14 cellular contexts compared by ENCODE assay signal in the genomic region with DNA sequence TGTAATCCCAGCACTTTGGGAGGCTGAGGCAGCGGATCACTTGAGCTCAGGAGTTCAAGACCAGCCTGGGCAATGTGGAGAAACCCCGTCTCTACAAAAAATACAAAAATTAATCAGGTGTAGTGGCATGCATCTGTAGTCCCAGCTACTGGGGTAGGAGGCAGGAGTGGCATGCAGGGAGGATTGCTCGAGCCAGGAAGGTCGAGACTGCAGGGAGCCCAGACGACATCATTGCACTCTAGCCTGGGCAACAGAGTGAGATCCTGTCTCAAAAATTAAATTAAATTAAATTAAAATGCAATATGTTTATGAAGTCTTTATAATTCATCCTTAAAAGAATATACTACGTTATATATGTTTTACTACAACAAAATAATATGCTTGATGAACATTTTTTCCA. TPM values are rescaled to one million over a fixed set of nuclear protein-coding genes. Genes with fewer than 3 reads are reported as not detected.
DNase-seq lines count a peak whose midpoint lies in the region; ATAC-seq and TF ChIP-seq lines count a peak whose summit lies in the region.
"Had no signal": no experiment of that assay in that cellular context is flagged by ENCODE, and none has a peak within 500 bp of the region (broad histone marks: within the 10 kb centered on the region; RNA-seq: fewer than 3 reads in every experiment).

No MANE protein-coding gene starts in this region.

- H4K8ac ChIP-seq in H9 (replicated peaks; ENCODE audit: insufficient read length, low read depth, low read length) = no peak overlapping the region

- H4K91ac ChIP-seq in H9 (ENCODE audit: insufficient read length, low read depth, low read length) = no peak overlapping the region

- H3K9me3 Mint-ChIP-seq in H9 (no peaks in the 10 kb centered on the region), WTC11 (peaks cover 3% of the 10 kb centered on the region; the same call in 1 of the 2 replicates), endodermal cell (no peaks in the 10 kb centered on the region), neural progenitor cell (peaks cover 7% of the 10 kb centered on the region)

- H2BK5ac ChIP-seq in H9 (ENCODE audit: insufficient read length, low read length) = no peak overlapping the region

- H3K9ac ChIP-seq in H9 (ENCODE audit: extremely low read depth, insufficient read length, low read length) (no peak overlapping the region), endodermal cell (ENCODE audit: extremely low read depth, low read length, poor library complexity, severe bottlenecking) (no peak overlapping the region), neural progenitor cell (no peak overlapping the region)

- WGBS in H9 (ENCODE audit: extremely low coverage, insufficient read length, low lambda C conversion rate) = no CpG with 5 or more reads among the region's 6 CpGs
- 97 to 100% methylated on average over 1 to 6 of the region's 6 CpGs for WGBS in endodermal cell (ENCODE audit: insufficient coverage in 1 of 2, insufficient read length in 1 of 2), 2 experiments
- WGBS in aorta, 2 donors = 89 to 96% methylated on average over 6 of the region's 6 CpGs

- H3K27ac ChIP-seq in H9 (ENCODE audit: insufficient read length, low read depth, low read length) = no peak overlapping the region
- no peak overlapping the region for H3K27ac ChIP-seq in endodermal cell (ENCODE audit: low read depth, low read length)
- peak overlapping the region; percentile 95 for H3K27ac ChIP-seq in neural progenitor cell
- H3K27ac ChIP-seq in aorta (ENCODE audit: low read depth in 1 of 2, low read length in 2 of 2) = no peak overlapping the region

- H3T11ph ChIP-seq in H9 (ENCODE audit: low read length) = no peak overlapping the region

- peaks cover 56 to 58% of the 10 kb centered on the region in 2 experiments for H3K4me1 Mint-ChIP-seq in H9
- peaks cover 69% of the 10 kb centered on the region for H3K4me1 Mint-ChIP-seq in WTC11
- H3K4me1 Mint-ChIP-seq in endodermal cell = peaks cover 36% of the 10 kb centered on the region
- peaks cover 50% of the 10 kb centered on the region for H3K4me1 Mint-ChIP-seq in neural progenitor cell

- H3K9me3 ChIP-seq in H9 (ENCODE audit: control insufficient read depth, low read depth, low read length) (no peaks in the 10 kb centered on the region), endodermal cell (ENCODE audit: control insufficient read depth, low read length) (no peaks in the 10 kb centered on the region), neural progenitor cell (ENCODE audit: low read depth) (no peaks in the 10 kb centered on the region), aorta (ENCODE audit: control insufficient read depth, low read length) (no peaks in the 10 kb centered on the region)

- H3K27me3 Mint-ChIP-seq in H9 (ENCODE audit: low read depth) = no peaks in the 10 kb centered on the region
- no peaks in the 10 kb centered on the region for H3K27me3 Mint-ChIP-seq in WTC11 (ENCODE audit: low read depth)
- no peaks in the 10 kb centered on the region for H3K27me3 Mint-ChIP-seq in endodermal cell (ENCODE audit: insufficient read depth)
- no peaks in the 10 kb centered on the region for H3K27me3 Mint-ChIP-seq in neural progenitor cell (ENCODE audit: insufficient read depth, low read depth)

- no peak overlapping the region for H3K18ac ChIP-seq in H9 (ENCODE audit: insufficient read length, low read depth, low read length)

- H4K5ac ChIP-seq in H9 (ENCODE audit: insufficient read length, low read depth, low read length) = no peak overlapping the region

- H3K23ac ChIP-seq in H9 (ENCODE audit: insufficient read length, low read depth, low read length) = no peak overlapping the region

- H4K20me1 ChIP-seq in H9 (ENCODE audit: control insufficient read depth, insufficient read depth, insufficient read length) = no peaks in the 10 kb centered on the region
- H4K20me1 ChIP-seq in neural progenitor cell (ENCODE audit: low read depth) = no peaks in the 10 kb centered on the region

- H3K79me2 ChIP-seq in H9 (ENCODE audit: insufficient read depth, low read length) (peaks cover 14% of the 10 kb centered on the region), neural progenitor cell (ENCODE audit: low read depth) (peaks cover 93% of the 10 kb centered on the region)

- no peak overlapping the region for H2AK5ac ChIP-seq in H9 (ENCODE audit: insufficient read length, low read length)

- H3K4me1 ChIP-seq in H9 (ENCODE audit: insufficient read depth, low read length) = peaks cover 10% of the 10 kb centered on the region; the same call in 1 of the 2 replicates
- peaks cover 4% of the 10 kb centered on the region for H3K4me1 ChIP-seq in endodermal cell (ENCODE audit: control insufficient read depth, insufficient read depth, low read length)
- peaks cover 62% of the 10 kb centered on the region for H3K4me1 ChIP-seq in neural progenitor cell
- H3K4me1 ChIP-seq in aorta (ENCODE audit: control insufficient read depth in 1 of 2, insufficient read depth in 2 of 2, low read length in 2 of 2) = peaks cover 0 to 12% of the 10 kb centered on the region in 2 donors

- no peak overlapping the region for H2BK12ac ChIP-seq in H9 (ENCODE audit: insufficient read length, low read depth, low read length)

- peaks cover 6 to 17% (median 10%) of the 10 kb centered on the region in 3 experiments; a peak in 6 of 7 replicates for H3K36me3 Mint-ChIP-seq in H9 (ENCODE audit: insufficient read depth in 1 of 3, low read depth in 3 of 3)
- peaks cover 6% of the 10 kb centered on the region for H3K36me3 Mint-ChIP-seq in WTC11
- H3K36me3 Mint-ChIP-seq in endodermal cell (ENCODE audit: low read depth) = peaks cover 4% of the 10 kb centered on the region
- peaks cover 25% of the 10 kb centered on the region for H3K36me3 Mint-ChIP-seq in neural progenitor cell

- no peak overlapping the region for H3K56ac ChIP-seq in H9 (ENCODE audit: insufficient read length, low read depth, low read length)

- H3K4me3 Mint-ChIP-seq in H9 = peak overlapping the region in 1 of 2 experiments; percentile 34; a peak in 1 of 5 replicates
- H3K4me3 Mint-ChIP-seq in WTC11 = no peak overlapping the region
- no peak overlapping the region for H3K4me3 Mint-ChIP-seq in endodermal cell
- H3K4me3 Mint-ChIP-seq in neural progenitor cell = no peak overlapping the region
- H3K4me3 Mint-ChIP-seq: IgD-negative memory B cell had no signal

- H3K4me3 ChIP-seq in endodermal cell (ENCODE audit: low read length) (no peak overlapping the region), neural progenitor cell (no peak overlapping the region), aorta (ENCODE audit: low read length in 2 of 2) (no peak overlapping the region)

- POLR2A ChIA-PET in WTC11 (lab: Charles Lee) = no interaction called here

- no peak overlapping the region for H2BK20ac ChIP-seq in H9 (ENCODE audit: low read depth, low read length, poor library complexity, severe bottlenecking)

- TF ChIP-seq CTCF in H9 (conservative IDR thresholded peaks at IDR 0.05) (no peak), WTC11 (IDR thresholded peaks at IDR 0.05) (no peak), endodermal cell (conservative IDR thresholded peaks at IDR 0.05) (no peak), neural progenitor cell (IDR thresholded peaks at IDR 0.05) (no peak)

- H3K27me3 ChIP-seq in H9 (ENCODE audit: insufficient read depth, low read length) (no peaks in the 10 kb centered on the region), endodermal cell (ENCODE audit: control insufficient read depth, insufficient read depth, low read length, poor library complexity, severe bottlenecking) (no peaks in the 10 kb centered on the region), neural progenitor cell (no peaks in the 10 kb centered on the region), aorta (ENCODE audit: control insufficient read depth in 1 of 2, insufficient read depth in 2 of 2, low read length in 1 of 2) (no peaks in the 10 kb centered on the region)

- H3K36me3 ChIP-seq in endodermal cell (ENCODE audit: control insufficient read depth, insufficient read depth, low read length) (no peaks in the 10 kb centered on the region), neural progenitor cell (no peaks in the 10 kb centered on the region), aorta (ENCODE audit: control insufficient read depth in 1 of 2, insufficient read depth in 2 of 2, low read length in 1 of 2) (no peaks in the 10 kb centered on the region)

- intact Hi-C loops in aorta (cut with DNase I) = no loop called here

- H3K4me2 ChIP-seq in H9 (ENCODE audit: insufficient read depth, insufficient read length, low read length) = no peak overlapping the region
- peak overlapping the region; percentile 65 for H3K4me2 ChIP-seq in neural progenitor cell

- CTCF ChIA-PET in WTC11 (lab: Charles Lee) = no interaction called here

- no peak overlapping the region for H3K4ac ChIP-seq in H9 (ENCODE audit: low read depth, low read length)

- H2AFZ ChIP-seq in H9 (ENCODE audit: low read length) (no peak overlapping the region), neural progenitor cell (replicated peaks) (no peak overlapping the region)

- H2BK15ac ChIP-seq in H9 (ENCODE audit: low read depth, low read length) = no peak overlapping the region

- H3K14ac ChIP-seq in H9 (ENCODE audit: insufficient read depth, low read length) = no peak overlapping the region

- DNase-seq in H9 (no peak), WTC11 (ENCODE audit: low spot score) (no peak), endodermal cell (no peak), neural progenitor cell (ENCODE audit: low spot score) (no peak), H4 (ENCODE audit: low spot score) (no peak), amygdala (lab: John Stamatoyannopoulos, UW) (no peak), aorta (no peak)
- DNase-seq: COR-L47, EL, NCI-H1105, NCI-H1694, NCI-H524 had no signal

- no peak overlapping the region for H2BK120ac ChIP-seq in H9 (ENCODE audit: low read depth, low read length, poor library complexity, severe bottlenecking)

- peaks cover 2% of the 10 kb centered on the region for H3K79me1 ChIP-seq in H9 (ENCODE audit: insufficient read depth, low read depth, low read length, poor library complexity, severe bottlenecking)

- no peaks in the 10 kb centered on the region for H3K23me2 ChIP-seq in H9 (ENCODE audit: insufficient read length, low read depth, low read length, poor library complexity, severe bottlenecking)

- H3K27ac Mint-ChIP-seq in H9 (peak overlapping the region; percentile 97 to 98 (median 97); a peak in 6 of 7 replicates), WTC11 (peak overlapping the region; percentile 98), endodermal cell (peak overlapping the region; percentile 90), neural progenitor cell (peak overlapping the region; percentile 100)
- H3K27ac Mint-ChIP-seq: IgD-negative memory B cell had no signal

- peaks cover 57% of the 10 kb centered on the region for H3F3A ChIP-seq in neural progenitor cell (ENCODE audit: low read depth)

- ATAC-seq in WTC11 (no peak), HG02885 (IDR thresholded peaks at IDR 0.05; ENCODE audit: poor library complexity, unreplicated experiment) (no peak), aorta (ENCODE audit: low FRiP score) (no peak)

TF ChIP-seq in WTC11, 78 proteins besides CTCF, POLR2A, EP300 and RAD21 (continues in another document):
- peak; percentile 90 for TF ChIP-seq ZNF121 (CRISPR knock-in tag; IDR thresholded peaks at IDR 0.05)

RNA-seq across cellular contexts. Expression of a gene that starts 38.1 kb away (rescaled TPM):
- total RNA-seq in H9 (2021) (33.9 and 37.0 TPM in 2 replicates), WTC11 (2021) (26.1 to 30.0 TPM (median 28.0 TPM) in 3 replicates), endodermal cell (10 to 100 TPM; 24.3 to 28.8 TPM), neural progenitor cell (ENCODE audit: low replicate concordance) (45.0 and 46.6 TPM in 2 replicates), aorta (10 to 100 TPM; 23.0 to 25.1 TPM)
- 55.1 TPM for polyA plus RNA-seq in endodermal cell (2013, experiment 1 of 2)
- polyA plus RNA-seq in endodermal cell (2013, experiment 2 of 2) = 46.6 TPM
- total RNA-seq in H4 (2014; rRNA removed; shearing (Covaris generic)) = 14.5 and 18.5 TPM in 2 replicates
- 10 to 100 TPM; 18.8 to 29.8 TPM for polyA plus RNA-seq in aorta
- polyA plus RNA-seq: IgD-negative memory B cell had no signal
